ENCODE assay signal across 10 cellular contexts in genomic region chr21:43805275-43805800, GRCh38. TPM values are rescaled to one million over a fixed set of nuclear protein-coding genes. Genes with fewer than 3 reads are reported as not detected.
DNase-seq lines count a peak whose midpoint lies in the region; ATAC-seq and TF ChIP-seq lines count a peak whose summit lies in the region.
"Had no signal": no experiment of that assay in that cellular context is flagged by ENCODE, and none has a peak within 500 bp of the region (broad histone marks: within the 10 kb centered on the region; RNA-seq: fewer than 3 reads in every experiment).

No MANE protein-coding gene starts in this region.

- H3K4me3 ChIP-seq in gastroesophageal sphincter (no peak overlapping the region), tibial nerve (no peak overlapping the region)

- no peak overlapping the region for H3K27ac ChIP-seq in gastroesophageal sphincter
- H3K27ac ChIP-seq in tibial nerve, result no peak overlapping the region

- no peaks in the 10 kb centered on the region for H3K27me3 Mint-ChIP-seq in central memory CD8-positive, alpha-beta T cell
- H3K27me3 Mint-ChIP-seq: progenitor cell of endocrine pancreas had no signal

- no peak for DNase-seq in central memory CD8-positive, alpha-beta T cell (ENCODE audit: low spot score in 2 of 2)
- no peak for DNase-seq in activated CD8-positive, alpha-beta memory T cell treated with anti-CD3 and anti-CD28 coated beads, Interleukin-2, amount 50 U/mL, for 4 hours
- no peak for DNase-seq in tibial nerve (ENCODE audit: low spot score in 2 of 2)
- DNase-seq in NCI-H2107 treated with DMSO at 0.1 percent for 48 hours (lab: John Stamatoyannopoulos, UW; ENCODE audit: unreplicated experiment), result no peak
- DNase-seq: activated T-cell treated with anti-CD3 and anti-CD28 coated beads, Interleukin-2, amount 50 U/mL, for 72 hours had no signal

- peaks cover 0 to 57% of the 10 kb centered on the region in 2 donors for H3K36me3 ChIP-seq in gastroesophageal sphincter
- H3K36me3 ChIP-seq in tibial nerve, result peaks cover 0 to 66% (median 0%) of the 10 kb centered on the region in 3 donors

- no peaks in the 10 kb centered on the region for H3K9me3 ChIP-seq in gastroesophageal sphincter
- no peaks in the 10 kb centered on the region for H3K9me3 ChIP-seq in tibial nerve

- TF ChIP-seq CTCF in gastroesophageal sphincter (IDR thresholded peaks at IDR 0.05) (no peak), tibial nerve (IDR thresholded peaks at IDR 0.05) (no peak)

- H3K4me1 ChIP-seq in gastroesophageal sphincter (peaks cover 0 to under 1% (median 0%) of the 10 kb centered on the region in 3 donors), tibial nerve (peaks cover 0 to 1% (median under 1%) of the 10 kb centered on the region in 4 donors)

- 74 to 82% methylated on average over 10 to 12 of the region's 14 CpGs for WGBS in gastroesophageal sphincter (ENCODE audit: low coverage in 1 of 2), 2 donors
- WGBS in tibial nerve, 2 donors, result 68 to 78% methylated on average over 14 of the region's 14 CpGs

- peaks cover 11% of the 10 kb centered on the region for H3K36me3 Mint-ChIP-seq in central memory CD8-positive, alpha-beta T cell (ENCODE audit: insufficient read depth)

- H3K27ac Mint-ChIP-seq in central memory CD8-positive, alpha-beta T cell (ENCODE audit: low read depth), result no peak overlapping the region
- H3K27ac Mint-ChIP-seq: activated T-cell treated with anti-CD3 and anti-CD28 coated beads, Interleukin-2, amount 50 U/mL, for 72 hours; progenitor cell of endocrine pancreas had no signal

- ATAC-seq in GM18511 (IDR thresholded peaks at IDR 0.05; ENCODE audit: unreplicated experiment), result peak; percentile 84
- peak; percentile 80 for ATAC-seq in GM21381 (IDR thresholded peaks at IDR 0.05; ENCODE audit: unreplicated experiment)
- peak; percentile 69 for ATAC-seq in HG03196 (IDR thresholded peaks at IDR 0.05; ENCODE audit: unreplicated experiment)
- peak; percentile 52 for ATAC-seq in central memory CD8-positive, alpha-beta T cell (replicated peaks; ENCODE audit: extremely low read depth, poor library complexity, severe bottlenecking)
- no peak for ATAC-seq in gastroesophageal sphincter
- ATAC-seq: activated T-cell treated with anti-CD3 and anti-CD28 coated beads, Interleukin-2, amount 50 U/mL, for 72 hours had no signal

- H3K27me3 ChIP-seq in gastroesophageal sphincter (no peaks in the 10 kb centered on the region), tibial nerve (no peaks in the 10 kb centered on the region)

- no peaks in the 10 kb centered on the region for H3K4me1 Mint-ChIP-seq in central memory CD8-positive, alpha-beta T cell

- no peak for TF ChIP-seq EP300 in gastroesophageal sphincter (IDR thresholded peaks at IDR 0.05)
- TF ChIP-seq EP300 in tibial nerve (IDR thresholded peaks at IDR 0.05), result no peak

- H3K4me3 Mint-ChIP-seq in central memory CD8-positive, alpha-beta T cell, result no peak overlapping the region
- H3K4me3 Mint-ChIP-seq: activated T-cell treated with anti-CD3 and anti-CD28 coated beads, Interleukin-2, amount 50 U/mL, for 72 hours had no signal

- TF ChIP-seq POLR2A in gastroesophageal sphincter (IDR thresholded peaks at IDR 0.05) (no peak), tibial nerve (IDR thresholded peaks at IDR 0.05) (no peak)

- H3K9me3 Mint-ChIP-seq in central memory CD8-positive, alpha-beta T cell, result no peaks in the 10 kb centered on the region
- H3K9me3 Mint-ChIP-seq: activated T-cell treated with anti-CD3 and anti-CD28 coated beads, Interleukin-2, amount 50 U/mL, for 72 hours had no signal

RNA-seq across cellular contexts. Expression of gene RRP1, which starts 16.0 kb away (rescaled TPM):
- total RNA-seq in gastroesophageal sphincter, result 10 to 100 TPM; 19.0 to 25.2 (median 20.8) TPM
- total RNA-seq in tibial nerve, result 10 to 100 TPM; 15.5 to 29.4 (median 19.0) TPM

RNA-seq across cellular contexts. Expression of gene CSTB, which starts 29.2 kb away (rescaled TPM):
- 10 to 100 TPM in 3 of 4 donors, 1 to 10 TPM in 1; 8.9 to 22.2 (median 10.1) TPM for total RNA-seq in gastroesophageal sphincter
- total RNA-seq in tibial nerve, result 10 to 100 TPM; 11.4 to 16.7 (median 13.3) TPM

RNA-seq across cellular contexts. Expression of gene AGPAT3, which starts 59.7 kb away (rescaled TPM):
- total RNA-seq in gastroesophageal sphincter, result 10 to 100 TPM; 27.1 to 46.9 (median 32.2) TPM
- total RNA-seq in tibial nerve, result 10 to 100 TPM; 29.9 to 45.6 (median 36.4) TPM
